In the genomic region with DNA sequence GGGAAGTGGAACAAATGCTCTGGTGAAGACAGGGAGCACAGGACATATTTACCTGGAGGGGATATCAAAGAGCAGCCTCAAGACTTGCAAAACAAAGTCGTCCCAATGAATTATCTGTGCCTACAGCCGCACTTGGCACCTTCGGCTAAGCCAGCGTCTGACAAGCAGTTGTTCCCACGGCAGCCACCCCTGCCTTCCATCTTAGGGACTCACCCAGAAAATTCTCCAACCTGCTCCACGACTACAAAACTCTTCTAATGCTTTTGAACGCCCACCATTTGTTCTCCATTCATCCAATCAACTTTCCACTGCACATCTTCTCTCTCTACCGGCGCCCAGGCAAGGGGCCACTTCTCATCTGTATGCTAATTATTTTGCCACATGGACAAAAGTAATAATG, we compare ENCODE assay signal across 17 cellular contexts. TPM values are rescaled to one million over a fixed set of nuclear protein-coding genes. Genes with fewer than 3 reads are reported as not detected.
DNase-seq lines count a peak whose midpoint lies in the region; TF ChIP-seq lines count a peak whose summit lies in the region.
"Had no signal": no experiment of that assay in that cellular context is flagged by ENCODE, and none has a peak within 500 bp of the region (broad histone marks: within the 10 kb centered on the region; RNA-seq: fewer than 3 reads in every experiment).

No MANE protein-coding gene starts in this region.

- no peaks in the 10 kb centered on the region for H3K9me2 ChIP-seq in neural cell (ENCODE audit: insufficient read depth, low read length)

- H3K79me2 ChIP-seq in neural cell (replicated peaks; ENCODE audit: insufficient read depth, low read length), result peaks cover 99% of the 10 kb centered on the region

- no peak for TF ChIP-seq EP300 in neural cell (conservative IDR thresholded peaks at IDR 0.05; ENCODE audit: poor library complexity, severe bottlenecking)

- peak overlapping the region; percentile 92 for H3K9ac ChIP-seq in neural cell (ENCODE audit: low read length)
- H3K9ac ChIP-seq: BLaER1 treated with 17β-estradiol and CSF1 and Interleukin-3, amounts not matched to agents 10 nM and 100 nM had no signal

- no peaks in the 10 kb centered on the region for H3K36me3 ChIP-seq in neural cell (ENCODE audit: insufficient read depth, low read length)
- H3K36me3 ChIP-seq: BLaER1 treated with 17β-estradiol and CSF1 and Interleukin-3, amounts not matched to agents 10 nM and 100 nM had no signal

- DNase-seq in NCI-H1417 (lab: John Stamatoyannopoulos, UW) (peak in 2 of 3 experiments; percentile 84 to 90), NCI-H1417 treated with DMSO at 0.1 percent for 48 hours (lab: John Stamatoyannopoulos, UW) (no peak), NCI-H2171 (lab: John Stamatoyannopoulos, UW) (peak; percentile 55), SK-N-DZ (ENCODE audit: low spot score) (peak; percentile 18), cortex of kidney (lab: John Stamatoyannopoulos, UW) (no peak), NCI-H1105 treated with DMSO at 0.1 percent for 48 hours (lab: John Stamatoyannopoulos, UW) (no peak)
- DNase-seq in activated CD8-positive, alpha-beta memory T cell treated with anti-CD3 and anti-CD28 coated beads, Interleukin-2, amount 50 U/mL, for 48 hours, result no peak
- DNase-seq: activated CD4-positive, alpha-beta memory T cell treated with anti-CD3 and anti-CD28 coated beads for 36 hours; central memory CD4-positive, alpha-beta T cell; DND-41; hippocampal formation; stimulated activated naive CD4-positive, alpha-beta T cell; T-cell had no signal

- H3K9me3 ChIP-seq in neural cell (ENCODE audit: low read length), result no peaks in the 10 kb centered on the region
- H3K9me3 ChIP-seq: BLaER1 treated with 17β-estradiol and CSF1 and Interleukin-3, amounts not matched to agents 10 nM and 100 nM had no signal

- H3K27ac ChIP-seq in neural cell (ENCODE audit: low read length), result peak overlapping the region; percentile 100
- H3K27ac ChIP-seq: BLaER1 treated with 17β-estradiol and CSF1 and Interleukin-3, amounts not matched to agents 10 nM and 100 nM; VCaP had no signal

- H3K4me3 ChIP-seq in neural cell (ENCODE audit: low read length), result peak overlapping the region; percentile 73
- H3K4me3 ChIP-seq: BLaER1 treated with 17β-estradiol and CSF1 and Interleukin-3, amounts not matched to agents 10 nM and 100 nM; K562 had no signal

- no peak for TF ChIP-seq RAD21 in neural cell (conservative IDR thresholded peaks at IDR 0.05)

- no peak for TF ChIP-seq CTCF in neural cell (IDR thresholded peaks at IDR 0.05; ENCODE audit: poor library complexity, severe bottlenecking)

- H3K4me2 ChIP-seq in neural cell (ENCODE audit: low read length), result peak overlapping the region; percentile 95
- H3K4me2 ChIP-seq: BLaER1 treated with 17β-estradiol and CSF1 and Interleukin-3, amounts not matched to agents 10 nM and 100 nM had no signal

- no peaks in the 10 kb centered on the region for H3K27me3 ChIP-seq in neural cell (ENCODE audit: insufficient read depth, low read depth, low read length)
- H3K27me3 ChIP-seq: BLaER1 treated with 17β-estradiol and CSF1 and Interleukin-3, amounts not matched to agents 10 nM and 100 nM had no signal

- peaks cover 7% of the 10 kb centered on the region for H3F3A ChIP-seq in neural cell (ENCODE audit: insufficient read depth, low read length, poor library complexity, severe bottlenecking)

- no peaks in the 10 kb centered on the region for H4K20me1 ChIP-seq in neural cell (ENCODE audit: insufficient read depth)
- H4K20me1 ChIP-seq: BLaER1 treated with 17β-estradiol and CSF1 and Interleukin-3, amounts not matched to agents 10 nM and 100 nM had no signal

- H2AFZ ChIP-seq in neural cell (ENCODE audit: low read depth, low read length), result no peak overlapping the region

TF ChIP-seq in neural cell, 6 proteins besides CTCF, POLR2A, EP300 and RAD21:
- TF ChIP-seq TAF1 (IDR thresholded peaks at IDR 0.05; ENCODE audit: low read depth) (no peak), EZH2 (IDR thresholded peaks at IDR 0.05; ENCODE audit: borderline replicate concordance, insufficient read depth, low read length, poor library complexity, severe bottlenecking) (no peak), REST (IDR thresholded peaks at IDR 0.05; ENCODE audit: borderline replicate concordance) (no peak), SMC3 (conservative IDR thresholded peaks at IDR 0.05; ENCODE audit: poor library complexity) (no peak), MXI1 (conservative IDR thresholded peaks at IDR 0.05; ENCODE audit: poor library complexity, severe bottlenecking) (no peak), POLR2AphosphoS5 (IDR thresholded peaks at IDR 0.05) (no peak)

RNA-seq across cellular contexts. Expression of gene MYT1L, which starts 7.0 kb away (rescaled TPM):
- 3.5 and 4.4 TPM in 2 replicates for polyA plus RNA-seq in SK-N-DZ (2014; cell fraction: cytosol; rRNA removed)
- 18.1 and 18.5 TPM in 2 replicates for polyA plus RNA-seq in SK-N-DZ (2014; cell fraction: nucleus; rRNA removed)
- polyA plus RNA-seq in neural cell, result 92.1 and 103 TPM in 2 replicates
- polyA minus RNA-seq in neural cell, result 295 and 369 TPM in 2 replicates
- polyA plus RNA-seq: K562 had no signal

Comparison
In these comparisons a context has a peak if more than half of its experiments do, and no peak if none do; other contexts are left out.
1. DNase-seq: peak in NCI-H1417 (2 of 3), NCI-H2171 (single experiment) and SK-N-DZ (single experiment); none in NCI-H1417 treated with DMSO at 0.1 percent for 48 hours (single experiment), activated CD8-positive, alpha-beta memory T cell treated with anti-CD3 and anti-CD28 coated beads, Interleukin-2, amount 50 U/mL, for 48 hours (single experiment), cortex of kidney (single experiment) and NCI-H1105 treated with DMSO at 0.1 percent for 48 hours (single experiment).